Comparison of ENCODE assay signal across 12 cellular contexts in genomic region chr4:169253904-169254303, GRCh38. TPM values are rescaled to one million over a fixed set of nuclear protein-coding genes. Genes with fewer than 3 reads are reported as not detected.
DNase-seq lines count a peak whose midpoint lies in the region; ATAC-seq and TF ChIP-seq lines count a peak whose summit lies in the region.
"Had no signal": no experiment of that assay in that cellular context is flagged by ENCODE, and none has a peak within 500 bp of the region (broad histone marks: within the 10 kb centered on the region; RNA-seq: fewer than 3 reads in every experiment).

No MANE protein-coding gene starts in this region.

- DNase-seq in Daoy (ENCODE audit: low read depth) (peak; percentile 66), NCI-H226 (peak; percentile 74), epithelial cell of esophagus (ENCODE audit: low read depth) (peak; percentile 24), skeletal muscle cell (ENCODE audit: low read depth) (peak; percentile 95), inferior parietal cortex (ENCODE audit: extremely low spot score) (no peak), hypothalamus (lab: John Stamatoyannopoulos, UW) (no peak), GM19240 (ENCODE audit: insufficient read length, low spot score) (no peak)
- DNase-seq: activated T-cell treated with anti-CD3 and anti-CD28 coated beads, Interleukin-2, amount 50 U/mL, for 4 hours; kidney had no signal

- ATAC-seq in GM21723 (IDR thresholded peaks at IDR 0.05; ENCODE audit: unreplicated experiment) = no peak
- ATAC-seq: activated T-cell treated with anti-CD3 and anti-CD28 coated beads, Interleukin-2, amount 50 U/mL, for 4 hours; stimulated activated memory B cell treated with anti-CD40 and anti-IgM and Interleukin-4, amounts not matched to agents 10 μg/mL and 1 μg/mL and 100 μg/mL, for 72 hours had no signal

- H3K4me3 ChIP-seq in epithelial cell of esophagus (ENCODE audit: low read length) (no peak overlapping the region), skeletal muscle cell (ENCODE audit: low read depth, low read length) (no peak overlapping the region)
- H3K4me3 ChIP-seq: ascending aorta had no signal

- TF ChIP-seq CTCF in epithelial cell of esophagus (IDR thresholded peaks at IDR 0.05; ENCODE audit: insufficient read depth, low read depth, low read length, missing control alignments) = no peak

RNA-seq across cellular contexts. Expression of gene SH3RF1, which starts 16.9 kb away (rescaled TPM):
- 4.9 and 8.1 TPM in 2 replicates for total RNA-seq in Daoy (2014; rRNA removed; shearing (Covaris generic))

Comparison
In these comparisons a context has a peak if more than half of its experiments do, and no peak if none do; other contexts are left out.
1. DNase-seq: peak in Daoy (single experiment), NCI-H226 (single experiment), epithelial cell of esophagus (single experiment) and skeletal muscle cell (single experiment); none in inferior parietal cortex (single experiment), hypothalamus (0 of 51) and GM19240 (single experiment).